Comparison of ENCODE assay signal across 18 cellular contexts in the genomic region with DNA sequence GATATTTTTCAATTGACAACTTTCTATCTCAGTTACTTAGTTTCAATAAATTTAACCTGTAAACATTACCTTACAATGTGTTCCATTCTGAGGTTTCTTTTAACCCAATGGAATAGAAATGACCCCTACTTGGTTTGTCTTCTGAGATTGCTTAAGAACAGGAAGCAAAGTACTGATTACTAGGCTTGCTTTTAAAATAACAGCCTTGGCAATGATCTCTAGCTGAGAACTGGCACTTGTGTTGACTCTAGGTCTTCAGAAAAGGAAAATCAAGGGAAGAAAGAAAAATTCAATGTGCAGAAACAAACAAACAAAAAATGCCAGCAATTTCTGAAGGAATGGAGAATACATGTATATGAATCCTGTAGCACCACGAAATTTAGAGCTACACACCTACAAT.
A peak's percentile ranks its signal among the peaks of the same experiment; 100 is the strongest.
DNase-seq lines count a peak whose midpoint lies in the region; ATAC-seq and TF ChIP-seq lines count a peak whose summit lies in the region.
"Had no signal": no experiment of that assay in that cellular context is flagged by ENCODE, and none has a peak within 500 bp of the region (broad histone marks: within the 10 kb centered on the region; RNA-seq: fewer than 3 reads in every experiment).

No MANE protein-coding gene starts in this region.

- no peak for TF ChIP-seq CTCF in ovary (IDR thresholded peaks at IDR 0.05)

- peaks cover 2% of the 10 kb centered on the region for H3K27me3 Mint-ChIP-seq in activated naive CD8-positive, alpha-beta T cell treated with anti-CD3 and anti-CD28 coated beads, Interleukin-2, amount 50 U/mL, for 24 hours

- peaks cover 8% of the 10 kb centered on the region for H3K4me1 ChIP-seq in ovary (ENCODE audit: insufficient read depth)
- H3K4me1 ChIP-seq: HAP-1 had no signal

- H3K27ac Mint-ChIP-seq in activated naive CD8-positive, alpha-beta T cell treated with anti-CD3 and anti-CD28 coated beads, Interleukin-2, amount 50 U/mL, for 24 hours = no peak overlapping the region
- H3K27ac Mint-ChIP-seq: CD4-positive, CD25-positive, alpha-beta regulatory T cell had no signal

- no peaks in the 10 kb centered on the region for H3K4me1 Mint-ChIP-seq in activated naive CD8-positive, alpha-beta T cell treated with anti-CD3 and anti-CD28 coated beads, Interleukin-2, amount 50 U/mL, for 24 hours
- H3K4me1 Mint-ChIP-seq: CD4-positive, CD25-positive, alpha-beta regulatory T cell had no signal

- no peak for TF ChIP-seq EP300 in ovary (IDR thresholded peaks at IDR 0.05)

- intact Hi-C loops in ovary (cut with DNase I) = no loop called here

- no peak for ATAC-seq in activated naive CD8-positive, alpha-beta T cell treated with anti-CD3 and anti-CD28 coated beads, Interleukin-2, amount 50 U/mL, for 24 hours
- ATAC-seq in GM21360 (IDR thresholded peaks at IDR 0.05; ENCODE audit: unreplicated experiment) = no peak

- no peak overlapping the region for H3K4me3 Mint-ChIP-seq in activated naive CD8-positive, alpha-beta T cell treated with anti-CD3 and anti-CD28 coated beads, Interleukin-2, amount 50 U/mL, for 24 hours
- H3K4me3 Mint-ChIP-seq: CD4-positive, CD25-positive, alpha-beta regulatory T cell had no signal

- no peaks in the 10 kb centered on the region for H3K9me3 ChIP-seq in ovary
- H3K9me3 ChIP-seq: HAP-1 had no signal

- peak; percentile 58 for DNase-seq in G401 (ENCODE audit: low spot score)
- no peak for DNase-seq in caudate nucleus (lab: John Stamatoyannopoulos, UW)
- peak; percentile 6 for DNase-seq in fibroblast of gingiva (ENCODE audit: low read depth)
- DNase-seq in ovary = no peak
- no peak for DNase-seq in activated naive CD8-positive, alpha-beta T cell treated with anti-CD3 and anti-CD28 coated beads, Interleukin-2, amount 50 U/mL, for 24 hours
- DNase-seq in dedifferentiated amniotic fluid mesenchymal stem cell (ENCODE audit: extremely low spot score) = no peak
- DNase-seq in cerebellum (ENCODE audit: low spot score) = no peak
- DNase-seq: ACHN; CD4-positive, CD25-positive, alpha-beta regulatory T cell; DMS53; NCI-H1417 treated with DMSO at 0.1 percent for 48 hours; NCI-H1930; NCI-H774; RPMI8226; SIG-M5 had no signal

- in situ Hi-C loops in G401 (cut with HindIII; ENCODE audit: low sequenced_read_pairs) = no loop called here

- H3K27ac ChIP-seq in caudate nucleus (ENCODE audit: low read depth, low read length) (peak overlapping the region; percentile 24), ovary (peak overlapping the region; percentile 17 to 34)
- H3K27ac ChIP-seq: HL-60 had no signal

- H3K9me3 Mint-ChIP-seq in activated naive CD8-positive, alpha-beta T cell treated with anti-CD3 and anti-CD28 coated beads, Interleukin-2, amount 50 U/mL, for 24 hours = no peaks in the 10 kb centered on the region

- no peaks in the 10 kb centered on the region for H3K36me3 Mint-ChIP-seq in activated naive CD8-positive, alpha-beta T cell treated with anti-CD3 and anti-CD28 coated beads, Interleukin-2, amount 50 U/mL, for 24 hours (ENCODE audit: low read depth)
- H3K36me3 Mint-ChIP-seq: CD4-positive, CD25-positive, alpha-beta regulatory T cell had no signal

- no peaks in the 10 kb centered on the region for H3K27me3 ChIP-seq in ovary

- no peak overlapping the region for H3K4me3 ChIP-seq in ovary
- H3K4me3 ChIP-seq: HAP-1 had no signal

- 60 to 67% (median 62%) methylated on average over 1 of the region's 1 CpG for WGBS in ovary, 3 donors

- TF ChIP-seq POLR2A in ovary (IDR thresholded peaks at IDR 0.05) = no peak

- no peaks in the 10 kb centered on the region for H3K36me3 ChIP-seq in ovary
- H3K36me3 ChIP-seq: HAP-1 had no signal

Comparison
In these comparisons a context has a peak if more than half of its experiments do, and no peak if none do; other contexts are left out.
1. DNase-seq: peak in G401 (single experiment) and fibroblast of gingiva (single experiment); none in caudate nucleus (0 of 61), ovary (0 of 5), activated naive CD8-positive, alpha-beta T cell treated with anti-CD3 and anti-CD28 coated beads, Interleukin-2, amount 50 U/mL, for 24 hours (single experiment), dedifferentiated amniotic fluid mesenchymal stem cell (single experiment) and cerebellum (single experiment).